28 cellular contexts compared by ENCODE assay signal in genomic region chr3:30733229-30733628, GRCh38.
"Had no signal": no experiment of that assay in that cellular context is flagged by ENCODE, and none has a peak within 500 bp of the region (broad histone marks: within the 10 kb centered on the region; RNA-seq: fewer than 3 reads in every experiment).

No MANE protein-coding gene starts in this region.

- DNase-seq: immature natural killer cell; kidney; left colon; left lung; lower lobe of right lung; mammary epithelial cell; mesenchymal stem cell; naive thymus-derived CD8-positive, alpha-beta T cell; nucleus accumbens; pancreas; posterior cingulate gyrus; psoas muscle; right lobe of liver; stimulated activated CD4-positive, alpha-beta T cell treated with anti-CD3 and anti-CD28 coated beads, Interleukin-1b, Interleukin-23, amount 100 ng/mL, for 48 hours; stimulated activated CD4-positive, alpha-beta T cell treated with anti-CD3 and anti-CD28 coated beads, Interleukin-2, amount 100 ng/mL, for 48 hours; stimulated activated CD4-positive, alpha-beta T cell treated with anti-CD3 and anti-CD28 coated beads, Interleukin-4, amount 100 ng/mL, for 4 hours; stimulated activated CD8-positive, alpha-beta memory T cell treated with anti-CD3 and anti-CD28 coated beads, Interleukin-4, amount 100 ng/mL, for 48 hours; stimulated activated naive CD4-positive, alpha-beta T cell treated with Interleukin-2 at 50 U/mL for 16 hours; stimulated activated naive CD8-positive, alpha-beta T cell treated with anti-CD3 and anti-CD28 coated beads, Interleukin-15, amount 100 ng/mL, for 72 hours; substantia nigra; uterus had no signal

- H3K27ac Mint-ChIP-seq: immature natural killer cell; stimulated activated memory B cell treated with anti-CD40 and anti-IgM and Interleukin-4, amounts not matched to agents 10 μg/mL and 1 μg/mL and 100 μg/mL, for 72 hours; type B pancreatic cell had no signal

- H3K9me3 Mint-ChIP-seq: immature natural killer cell; naive thymus-derived CD8-positive, alpha-beta T cell; nephron had no signal

- H3K4me3 Mint-ChIP-seq: immature natural killer cell; nephron; neural crest cell; stimulated activated memory B cell treated with anti-CD40 and anti-IgM and Interleukin-4, amounts not matched to agents 10 μg/mL and 1 μg/mL and 100 μg/mL, for 72 hours; type B pancreatic cell had no signal

- H3K9me3 ChIP-seq: left lung, lower lobe of right lung, pancreas, psoas muscle, right atrium auricular region, right lobe of liver, tibial nerve, uterus had no signal

- H3K27me3 ChIP-seq: left lung, pancreas, right atrium auricular region, right lobe of liver, tibial nerve, uterus had no signal

- H3K27me3 Mint-ChIP-seq: naive thymus-derived CD8-positive, alpha-beta T cell; stimulated activated naive CD8-positive, alpha-beta T cell treated with anti-CD3 and anti-CD28 coated beads, Interleukin-15, amount 100 ng/mL, for 72 hours; type B pancreatic cell had no signal

- H3K4me1 ChIP-seq: left lung, lower lobe of right lung, right atrium auricular region, right lobe of liver, uterus had no signal

- H3K36me3 Mint-ChIP-seq: immature natural killer cell; naive thymus-derived CD8-positive, alpha-beta T cell; stimulated activated memory B cell treated with anti-CD40 and anti-IgM and Interleukin-4, amounts not matched to agents 10 μg/mL and 1 μg/mL and 100 μg/mL, for 72 hours; type B pancreatic cell had no signal

- H3K27ac ChIP-seq: left lung, lower lobe of right lung, pancreas, psoas muscle, right atrium auricular region, right lobe of liver, tibial nerve, uterus had no signal

- H3K36me3 ChIP-seq: left lung, lower lobe of right lung, pancreas, right atrium auricular region, right lobe of liver, tibial nerve, uterus had no signal

- H3K4me1 Mint-ChIP-seq: neural crest cell had no signal

- H3K4me3 ChIP-seq: left lung, lower lobe of right lung, pancreas, psoas muscle, right atrium auricular region, right lobe of liver, smooth muscle cell, tibial nerve, uterus had no signal

- ATAC-seq: left colon; left lung; lower lobe of right lung; naive thymus-derived CD8-positive, alpha-beta T cell; pancreas; psoas muscle; right lobe of liver; stimulated activated memory B cell treated with anti-CD40 and anti-IgM and Interleukin-4, amounts not matched to agents 10 μg/mL and 1 μg/mL and 100 μg/mL, for 72 hours; stimulated activated naive CD8-positive, alpha-beta T cell treated with anti-CD3 and anti-CD28 coated beads, Interleukin-15, amount 100 ng/mL, for 72 hours had no signal
